Comparison of ENCODE assay signal across 12 cellular contexts in genomic region chr16:86579268-86580062, GRCh38. TPM values are rescaled to one million over a fixed set of nuclear protein-coding genes. Genes with fewer than 3 reads are reported as not detected.
DNase-seq lines count a peak whose midpoint lies in the region; ATAC-seq, FAIRE-seq and TF ChIP-seq lines count a peak whose summit lies in the region.
"Had no signal": no experiment of that assay in that cellular context is flagged by ENCODE, and none has a peak within 500 bp of the region (broad histone marks: within the 10 kb centered on the region; RNA-seq: fewer than 3 reads in every experiment).

No MANE protein-coding gene starts in this region.

- FAIRE-seq in astrocyte (lab: Jason Lieb, UNC): no peak

- no CpG with 5 or more reads among the region's 69 CpGs for WGBS in iPS DF 6.9 (ENCODE audit: insufficient coverage, insufficient read length)

- H3K36me3 ChIP-seq in H7 (replicated peaks; ENCODE audit: control insufficient read depth, insufficient read depth, low read length) (no peaks in the 10 kb centered on the region), astrocyte (ENCODE audit: insufficient read depth, low read length) (no peaks in the 10 kb centered on the region), iPS DF 6.9 (ENCODE audit: control insufficient read depth, insufficient read depth, low read length) (no peaks in the 10 kb centered on the region)

- H3K9me3 ChIP-seq in astrocyte (ENCODE audit: insufficient read depth, low read depth, low read length): no peaks in the 10 kb centered on the region
- H3K9me3 ChIP-seq in iPS DF 6.9 (ENCODE audit: control insufficient read depth, insufficient read depth, low read length): no peaks in the 10 kb centered on the region

- peak overlapping the region; percentile 95 for H3K27ac Mint-ChIP-seq in astrocyte (ENCODE audit: unreplicated experiment)

- H4K20me1 ChIP-seq in astrocyte (ENCODE audit: insufficient read depth, low read length): peaks cover 3% of the 10 kb centered on the region

- H3K27me3 ChIP-seq in H7 (ENCODE audit: control insufficient read depth, insufficient read depth, low read length): peaks cover 69% of the 10 kb centered on the region
- no peaks in the 10 kb centered on the region for H3K27me3 ChIP-seq in astrocyte (ENCODE audit: insufficient read depth, low read length)
- peaks cover 59% of the 10 kb centered on the region for H3K27me3 ChIP-seq in iPS DF 6.9 (ENCODE audit: control insufficient read depth, insufficient read depth, low read length)

- no peak for ATAC-seq in HG03045 (IDR thresholded peaks at IDR 0.05; ENCODE audit: unreplicated experiment)
- no peak for ATAC-seq in HG02840 (IDR thresholded peaks at IDR 0.05; ENCODE audit: low FRiP score, unreplicated experiment)
- no peak for ATAC-seq in GM19324 (IDR thresholded peaks at IDR 0.05; ENCODE audit: low FRiP score, unreplicated experiment)

- H3K36me3 Mint-ChIP-seq in astrocyte (ENCODE audit: low read depth, unreplicated experiment): peaks cover 2% of the 10 kb centered on the region

- TF ChIP-seq CTCF in astrocyte (IDR thresholded peaks at IDR 0.05; ENCODE audit: insufficient read depth, low read depth, low read length): no peak

- DNase-seq in H7 (peak; percentile 73), astrocyte (ENCODE audit: low read depth) (no peak), iPS DF 6.9 (ENCODE audit: low read depth, low spot score) (no peak), skeletal muscle cell (ENCODE audit: low read depth) (no peak), NCI-H1694 treated with DMSO at 0.1 percent for 48 hours (lab: John Stamatoyannopoulos, UW) (no peak)
- DNase-seq: activated effector memory CD4-positive, alpha-beta T cell treated with Interleukin-2 at 50 U/mL for 16 hours; NCI-H1436 treated with DMSO at 0.1 percent for 48 hours; stimulated activated naive CD4-positive, alpha-beta T cell had no signal

- H3K9ac ChIP-seq in astrocyte (ENCODE audit: low read length): peak overlapping the region; percentile 95

- H3K4me2 ChIP-seq in astrocyte (ENCODE audit: low read length): peak overlapping the region; percentile 90

- no peak overlapping the region for H2AFZ ChIP-seq in astrocyte (ENCODE audit: low read depth, low read length)

- peaks cover 87% of the 10 kb centered on the region for H3K79me2 ChIP-seq in astrocyte (ENCODE audit: insufficient read depth, low read length)

- peaks cover 42% of the 10 kb centered on the region for H3K4me1 Mint-ChIP-seq in astrocyte (ENCODE audit: low read depth, unreplicated experiment)

- peaks cover 9% of the 10 kb centered on the region for H3K27me3 Mint-ChIP-seq in astrocyte (ENCODE audit: low read depth, unreplicated experiment)

- peak overlapping the region; percentile 94 for H3K27ac ChIP-seq in astrocyte (ENCODE audit: low read depth, low read length)
- no peak overlapping the region for H3K27ac ChIP-seq in iPS DF 6.9 (ENCODE audit: low read length)
- H3K27ac ChIP-seq: HL-60 had no signal

- peak overlapping the region; percentile 35 for H3K4me3 ChIP-seq in H7 (ENCODE audit: insufficient read depth, low read depth, low read length)
- peak overlapping the region; percentile 73 for H3K4me3 ChIP-seq in astrocyte (ENCODE audit: insufficient read depth, low read depth, low read length)
- peak overlapping the region; percentile 12; the same call in 1 of the 2 replicates for H3K4me3 ChIP-seq in iPS DF 6.9 (ENCODE audit: low read length)
- H3K4me3 ChIP-seq in skeletal muscle cell (ENCODE audit: low read depth, low read length): peak overlapping the region; percentile 53

- peak overlapping the region; percentile 86 for H3K4me3 Mint-ChIP-seq in astrocyte (ENCODE audit: unreplicated experiment)

- H3K4me1 ChIP-seq in astrocyte (ENCODE audit: insufficient read depth, low read length) (peaks cover 65% of the 10 kb centered on the region), iPS DF 6.9 (ENCODE audit: control insufficient read depth, insufficient read depth, low read length) (peaks cover 6% of the 10 kb centered on the region)

- peaks cover 3% of the 10 kb centered on the region for H3K9me3 Mint-ChIP-seq in astrocyte (ENCODE audit: unreplicated experiment)

RNA-seq across cellular contexts. Expression of gene FOXL1, which starts 1.1 kb away (rescaled TPM):
- 0.15 and 0.17 TPM in 2 replicates for total RNA-seq in H7 (2014; rRNA removed; shearing (Covaris generic))
- 6.1 and 8.1 TPM in 2 replicates for total RNA-seq in astrocyte

RNA-seq across cellular contexts. Expression of gene FOXC2, which starts 12.8 kb away (rescaled TPM):
- 0.62 TPM in 1 of 2 replicates, not detected in the other for total RNA-seq in H7 (2014; rRNA removed; shearing (Covaris generic))
- 15.8 and 15.9 TPM in 2 replicates for total RNA-seq in astrocyte

RNA-seq across cellular contexts. Expression of gene MTHFSD, which starts 24.4 kb away (rescaled TPM):
- total RNA-seq in H7 (2014; rRNA removed; shearing (Covaris generic)): 15.3 and 19.5 TPM in 2 replicates
- 15.6 and 16.5 TPM in 2 replicates for total RNA-seq in astrocyte

Comparison
In these comparisons a context has a peak if more than half of its experiments do, and no peak if none do; other contexts are left out.
1. H3K4me3 ChIP-seq: peak in every context shown above with its lines; median percentile 73 in astrocyte; 53 in skeletal muscle cell; 35 in H7; 12 in iPS DF 6.9.
2. RNA of gene FOXC2, which starts 12.8 kb away (total RNA-seq): 15.8 to 15.9 TPM in astrocyte; 0.62 TPM in H7; every median in the first group is over 10 times any median in the second.